ENCODE assay signal across 7 cellular contexts in the genomic region with DNA sequence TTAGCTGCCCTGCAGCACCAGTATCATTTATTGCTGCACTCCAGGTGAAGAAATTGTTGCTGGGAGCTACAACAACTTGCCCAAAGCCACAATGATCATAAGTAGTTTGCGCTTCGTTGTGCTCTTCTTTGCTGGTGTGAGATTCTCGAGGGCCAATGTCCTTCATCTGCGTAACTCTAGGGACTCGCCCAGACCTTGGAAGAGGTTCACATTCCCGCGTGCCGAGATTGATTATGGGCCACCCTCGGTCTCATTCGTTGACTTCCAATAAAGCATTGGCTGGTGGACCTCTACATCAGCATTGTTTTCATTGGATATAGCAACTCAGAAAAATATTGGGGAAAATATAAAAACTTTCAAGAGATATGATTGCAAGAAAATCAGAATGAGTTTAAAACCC. TPM values are rescaled to one million over a fixed set of nuclear protein-coding genes. Genes with fewer than 3 reads are reported as not detected.
DNase-seq lines count a peak whose midpoint lies in the region; ATAC-seq and TF ChIP-seq lines count a peak whose summit lies in the region.

No MANE protein-coding gene starts in this region.

- peak overlapping the region; percentile 99 for H3K9ac ChIP-seq in HUES6 (ENCODE audit: low read length)
- peak overlapping the region; percentile 98 for H3K9ac ChIP-seq in smooth muscle cell (ENCODE audit: low read depth)

- H3K4me3 ChIP-seq in HUES6 (ENCODE audit: low read depth, low read length) (peak overlapping the region; percentile 94), iPS-18c (ENCODE audit: insufficient read depth, low read depth, low read length) (peak overlapping the region; percentile 68), smooth muscle cell (peak overlapping the region; percentile 86)

- peaks cover 30% of the 10 kb centered on the region for H3K79me2 ChIP-seq in smooth muscle cell (ENCODE audit: low read depth)

- peaks cover 36% of the 10 kb centered on the region for H3K4me1 ChIP-seq in HUES6 (ENCODE audit: control insufficient read depth, insufficient read depth, low read length)
- peaks cover 30% of the 10 kb centered on the region for H3K4me1 ChIP-seq in smooth muscle cell (ENCODE audit: low read depth)

- no peak overlapping the region for H3K27ac Mint-ChIP-seq in activated naive CD8-positive, alpha-beta T cell

- H3K27me3 Mint-ChIP-seq in activated naive CD8-positive, alpha-beta T cell: peaks cover 12% of the 10 kb centered on the region

- no peak for TF ChIP-seq CTCF in smooth muscle cell (IDR thresholded peaks at IDR 0.05; ENCODE audit: borderline replicate concordance, insufficient read depth, poor library complexity, severe bottlenecking)

- H3K36me3 Mint-ChIP-seq in activated naive CD8-positive, alpha-beta T cell: no peaks in the 10 kb centered on the region

- H3K36me3 ChIP-seq in HUES6 (ENCODE audit: control insufficient read depth, insufficient read depth, low read length): no peaks in the 10 kb centered on the region
- H3K36me3 ChIP-seq in smooth muscle cell (ENCODE audit: low read depth): no peaks in the 10 kb centered on the region

- H2AFZ ChIP-seq in smooth muscle cell (ENCODE audit: low read depth): peak overlapping the region; percentile 68

- peaks cover 18% of the 10 kb centered on the region for H3F3A ChIP-seq in smooth muscle cell (ENCODE audit: low read depth)

- WGBS in smooth muscle cell (ENCODE audit: low lambda C conversion rate): 17% methylated on average over 10 of the region's 10 CpGs

- peaks cover 16% of the 10 kb centered on the region; the same call in 1 of the 2 replicates for H3K27me3 ChIP-seq in HUES6 (ENCODE audit: control insufficient read depth, insufficient read depth, low read length)
- H3K27me3 ChIP-seq in smooth muscle cell (ENCODE audit: low read depth): no peaks in the 10 kb centered on the region

- ATAC-seq in GM19023 (IDR thresholded peaks at IDR 0.05; ENCODE audit: unreplicated experiment): no peak
- no peak for ATAC-seq in GM19467 (IDR thresholded peaks at IDR 0.05; ENCODE audit: unreplicated experiment)

- H3K9me3 ChIP-seq in HUES6 (ENCODE audit: control insufficient read depth, insufficient read depth, low read depth, low read length): no peaks in the 10 kb centered on the region
- peaks cover 3% of the 10 kb centered on the region for H3K9me3 ChIP-seq in iPS-18c (ENCODE audit: control insufficient read depth, insufficient read depth, low read length)
- H3K9me3 ChIP-seq in smooth muscle cell (replicated peaks; ENCODE audit: low read depth): no peaks in the 10 kb centered on the region

- H3K4me2 ChIP-seq in smooth muscle cell: peak overlapping the region; percentile 93

- H3K9me3 Mint-ChIP-seq in activated naive CD8-positive, alpha-beta T cell (ENCODE audit: low read depth): no peaks in the 10 kb centered on the region

- H3K4me1 Mint-ChIP-seq in activated naive CD8-positive, alpha-beta T cell (ENCODE audit: low read depth): peaks cover 13% of the 10 kb centered on the region

- H3K27ac ChIP-seq in HUES6 (ENCODE audit: low read depth, low read length) (no peak overlapping the region), smooth muscle cell (ENCODE audit: low read depth) (peak overlapping the region; percentile 97)

- H4K20me1 ChIP-seq in smooth muscle cell (ENCODE audit: low read depth): peaks cover 4% of the 10 kb centered on the region

- DNase-seq in smooth muscle cell (lab: John Stamatoyannopoulos, UW; ENCODE audit: unreplicated experiment): no peak
- DNase-seq in effector CD4-positive, alpha-beta T cell: no peak

- H3K4me3 Mint-ChIP-seq in activated naive CD8-positive, alpha-beta T cell: peak overlapping the region; percentile 92

RNA-seq across cellular contexts. Expression of a gene that starts 0.4 kb away (rescaled TPM):
- 79.7 and 93.3 TPM in 2 replicates for total RNA-seq in smooth muscle cell
- polyA plus RNA-seq in smooth muscle cell: 40.5 and 45.4 TPM in 2 replicates
